ENCODE assay signal across 22 cellular contexts in genomic region chr3:188090626-188091309, GRCh38.
DNase-seq lines count a peak whose midpoint lies in the region; ATAC-seq and TF ChIP-seq lines count a peak whose summit lies in the region.
"Had no signal": no experiment of that assay in that cellular context is flagged by ENCODE, and none has a peak within 500 bp of the region (broad histone marks: within the 10 kb centered on the region; RNA-seq: fewer than 3 reads in every experiment).

No MANE protein-coding gene starts in this region.

- H3K27ac ChIP-seq in GM23338 (ENCODE audit: low read depth) (no peak overlapping the region), A673 (ENCODE audit: low read depth, low read length, poor library complexity, severe bottlenecking) (no peak overlapping the region)
- H3K27ac ChIP-seq: ascending aorta, heart left ventricle, left lung, transverse colon had no signal

- no peaks in the 10 kb centered on the region for H3K36me3 Mint-ChIP-seq in GM23338 (ENCODE audit: low read depth)
- H3K36me3 Mint-ChIP-seq: activated naive CD4-positive, alpha-beta T cell treated with anti-CD3 and anti-CD28 coated beads, Interleukin-2, amount 50 U/mL, for 24 hours; stimulated activated memory B cell treated with anti-CD40 and anti-IgM and Interleukin-4, amounts not matched to agents 10 μg/mL and 1 μg/mL and 100 μg/mL, for 72 hours had no signal

- H4K20me1 ChIP-seq in GM23338 (replicated peaks; ENCODE audit: insufficient read depth): no peaks in the 10 kb centered on the region

- intact Hi-C loops in A673 (cut with micrococcal nuclease; ENCODE audit: unreplicated experiment): no loop called here

- H3K4me3 ChIP-seq in GM23338 (no peak overlapping the region), A673 (ENCODE audit: low read depth, low read length, poor library complexity, severe bottlenecking) (no peak overlapping the region)
- H3K4me3 ChIP-seq: ascending aorta, heart left ventricle, left lung, transverse colon had no signal

- no peaks in the 10 kb centered on the region for H3K79me2 ChIP-seq in GM23338 (replicated peaks; ENCODE audit: insufficient read depth)

- ATAC-seq in GM23338: no peak
- no peak for ATAC-seq in HG03378 (IDR thresholded peaks at IDR 0.05; ENCODE audit: unreplicated experiment)
- ATAC-seq in HG02798 (IDR thresholded peaks at IDR 0.05; ENCODE audit: poor library complexity, unreplicated experiment): no peak
- ATAC-seq: activated CD4-positive, alpha-beta T cell treated with anti-CD3 and anti-CD28 coated beads for 36 hours; left lung; stimulated activated memory B cell treated with anti-CD40 and anti-IgM and Interleukin-4, amounts not matched to agents 10 μg/mL and 1 μg/mL and 100 μg/mL, for 72 hours had no signal

- DNase-seq in GM23338 (ENCODE audit: low spot score): no peak
- DNase-seq in NCI-H1105 treated with DMSO at 0.1 percent for 48 hours (lab: John Stamatoyannopoulos, UW): peak; percentile 64
- peak; percentile 23 for DNase-seq in NCI-H510A (lab: John Stamatoyannopoulos, UW)
- peak; percentile 85 for DNase-seq in left kidney (ENCODE audit: low read depth, low spot score)
- DNase-seq in A673 (ENCODE audit: low spot score): no peak
- DNase-seq: activated CD4-positive, alpha-beta T cell treated with anti-CD3 and anti-CD28 coated beads for 36 hours; activated T-cell treated with anti-CD3 and anti-CD28 coated beads, Interleukin-2, amount 50 U/mL, for 48 hours; AML-193; central memory CD4-positive, alpha-beta T cell; EL; heart left ventricle; IMR-90; left lung; NCI-H2171 treated with DMSO at 0.1 percent for 48 hours; posterior cingulate gyrus; stimulated activated CD4-positive, alpha-beta T cell treated with anti-CD3 and anti-CD28 coated beads, Interleukin-1b, Interleukin-23, amount 100 ng/mL, for 48 hours; transverse colon had no signal

- H3K4me1 ChIP-seq in GM23338 (ENCODE audit: insufficient read depth): no peaks in the 10 kb centered on the region
- no peaks in the 10 kb centered on the region for H3K4me1 ChIP-seq in A673 (ENCODE audit: insufficient read depth, low read length, poor library complexity, severe bottlenecking)
- H3K4me1 ChIP-seq: ascending aorta, transverse colon had no signal

- H3K36me3 ChIP-seq in GM23338 (ENCODE audit: insufficient read depth): no peaks in the 10 kb centered on the region
- no peaks in the 10 kb centered on the region for H3K36me3 ChIP-seq in A673 (ENCODE audit: insufficient read depth, low read length, poor library complexity, severe bottlenecking)
- H3K36me3 ChIP-seq: ascending aorta, heart left ventricle, left lung, transverse colon had no signal

- no peaks in the 10 kb centered on the region for H3K9me3 Mint-ChIP-seq in GM23338
- H3K9me3 Mint-ChIP-seq: activated naive CD4-positive, alpha-beta T cell treated with anti-CD3 and anti-CD28 coated beads, Interleukin-2, amount 50 U/mL, for 24 hours; stimulated activated memory B cell treated with anti-CD40 and anti-IgM and Interleukin-4, amounts not matched to agents 10 μg/mL and 1 μg/mL and 100 μg/mL, for 72 hours had no signal

- TF ChIP-seq CTCF in GM23338 (conservative IDR thresholded peaks at IDR 0.05; ENCODE audit: low read depth in 2 of 2) (no peak), A673 (conservative IDR thresholded peaks at IDR 0.05; ENCODE audit: low read depth, low read length) (no peak)

- POLR2A ChIA-PET in A673 (lab: Charles Lee; ENCODE audit: low non-redundant PET): no interaction called here

- H3K4me2 ChIP-seq in GM23338: no peak overlapping the region

- H3K4me1 Mint-ChIP-seq in GM23338: peaks cover 8% of the 10 kb centered on the region
- H3K4me1 Mint-ChIP-seq: activated naive CD4-positive, alpha-beta T cell treated with anti-CD3 and anti-CD28 coated beads, Interleukin-2, amount 50 U/mL, for 24 hours had no signal

- H3F3A ChIP-seq in GM23338 (replicated peaks; ENCODE audit: low read depth): no peaks in the 10 kb centered on the region

- no peak overlapping the region for H3K4me3 Mint-ChIP-seq in GM23338
- H3K4me3 Mint-ChIP-seq: activated CD4-positive, alpha-beta T cell treated with anti-CD3 and anti-CD28 coated beads for 36 hours; activated naive CD4-positive, alpha-beta T cell treated with anti-CD3 and anti-CD28 coated beads, Interleukin-2, amount 50 U/mL, for 24 hours; stimulated activated memory B cell treated with anti-CD40 and anti-IgM and Interleukin-4, amounts not matched to agents 10 μg/mL and 1 μg/mL and 100 μg/mL, for 72 hours had no signal

- H3K9me2 ChIP-seq in GM23338 (ENCODE audit: insufficient read depth): no peaks in the 10 kb centered on the region

- H3K27me3 Mint-ChIP-seq in GM23338 (ENCODE audit: insufficient read depth, low read depth, poor library complexity): peaks cover 4% of the 10 kb centered on the region
- H3K27me3 Mint-ChIP-seq: activated CD4-positive, alpha-beta T cell treated with anti-CD3 and anti-CD28 coated beads for 36 hours; activated naive CD4-positive, alpha-beta T cell treated with anti-CD3 and anti-CD28 coated beads, Interleukin-2, amount 50 U/mL, for 24 hours; stimulated activated memory B cell treated with anti-CD40 and anti-IgM and Interleukin-4, amounts not matched to agents 10 μg/mL and 1 μg/mL and 100 μg/mL, for 72 hours had no signal

- H3K9me3 ChIP-seq in A673 (ENCODE audit: low read depth, low read length, poor library complexity, severe bottlenecking): no peaks in the 10 kb centered on the region
- H3K9me3 ChIP-seq: ascending aorta, heart left ventricle, left lung, transverse colon had no signal

- H2AFZ ChIP-seq in GM23338: no peak overlapping the region

- BruUV-seq in A673 (replicated peaks; lab: Mats Ljungman, UMichigan): no TSS peak

- H3K27ac Mint-ChIP-seq in GM23338: peak overlapping the region; percentile 9; the same call in 1 of the 2 replicates
- H3K27ac Mint-ChIP-seq: activated CD4-positive, alpha-beta T cell treated with anti-CD3 and anti-CD28 coated beads for 36 hours; activated naive CD4-positive, alpha-beta T cell treated with anti-CD3 and anti-CD28 coated beads, Interleukin-2, amount 50 U/mL, for 24 hours; stimulated activated memory B cell treated with anti-CD40 and anti-IgM and Interleukin-4, amounts not matched to agents 10 μg/mL and 1 μg/mL and 100 μg/mL, for 72 hours had no signal

- CTCF ChIA-PET in A673 (lab: Charles Lee): no interaction called here

- no peaks in the 10 kb centered on the region for H3K27me3 ChIP-seq in GM23338 (ENCODE audit: insufficient read depth)
- no peaks in the 10 kb centered on the region for H3K27me3 ChIP-seq in A673 (replicated peaks; ENCODE audit: insufficient read depth, low read depth, low read length, poor library complexity)
- H3K27me3 ChIP-seq: ascending aorta, heart left ventricle, left lung, transverse colon had no signal

TF ChIP-seq in GM23338, 12 proteins besides CTCF, POLR2A, EP300 and RAD21 (continues in another document):
- TF ChIP-seq, protein P1, sequence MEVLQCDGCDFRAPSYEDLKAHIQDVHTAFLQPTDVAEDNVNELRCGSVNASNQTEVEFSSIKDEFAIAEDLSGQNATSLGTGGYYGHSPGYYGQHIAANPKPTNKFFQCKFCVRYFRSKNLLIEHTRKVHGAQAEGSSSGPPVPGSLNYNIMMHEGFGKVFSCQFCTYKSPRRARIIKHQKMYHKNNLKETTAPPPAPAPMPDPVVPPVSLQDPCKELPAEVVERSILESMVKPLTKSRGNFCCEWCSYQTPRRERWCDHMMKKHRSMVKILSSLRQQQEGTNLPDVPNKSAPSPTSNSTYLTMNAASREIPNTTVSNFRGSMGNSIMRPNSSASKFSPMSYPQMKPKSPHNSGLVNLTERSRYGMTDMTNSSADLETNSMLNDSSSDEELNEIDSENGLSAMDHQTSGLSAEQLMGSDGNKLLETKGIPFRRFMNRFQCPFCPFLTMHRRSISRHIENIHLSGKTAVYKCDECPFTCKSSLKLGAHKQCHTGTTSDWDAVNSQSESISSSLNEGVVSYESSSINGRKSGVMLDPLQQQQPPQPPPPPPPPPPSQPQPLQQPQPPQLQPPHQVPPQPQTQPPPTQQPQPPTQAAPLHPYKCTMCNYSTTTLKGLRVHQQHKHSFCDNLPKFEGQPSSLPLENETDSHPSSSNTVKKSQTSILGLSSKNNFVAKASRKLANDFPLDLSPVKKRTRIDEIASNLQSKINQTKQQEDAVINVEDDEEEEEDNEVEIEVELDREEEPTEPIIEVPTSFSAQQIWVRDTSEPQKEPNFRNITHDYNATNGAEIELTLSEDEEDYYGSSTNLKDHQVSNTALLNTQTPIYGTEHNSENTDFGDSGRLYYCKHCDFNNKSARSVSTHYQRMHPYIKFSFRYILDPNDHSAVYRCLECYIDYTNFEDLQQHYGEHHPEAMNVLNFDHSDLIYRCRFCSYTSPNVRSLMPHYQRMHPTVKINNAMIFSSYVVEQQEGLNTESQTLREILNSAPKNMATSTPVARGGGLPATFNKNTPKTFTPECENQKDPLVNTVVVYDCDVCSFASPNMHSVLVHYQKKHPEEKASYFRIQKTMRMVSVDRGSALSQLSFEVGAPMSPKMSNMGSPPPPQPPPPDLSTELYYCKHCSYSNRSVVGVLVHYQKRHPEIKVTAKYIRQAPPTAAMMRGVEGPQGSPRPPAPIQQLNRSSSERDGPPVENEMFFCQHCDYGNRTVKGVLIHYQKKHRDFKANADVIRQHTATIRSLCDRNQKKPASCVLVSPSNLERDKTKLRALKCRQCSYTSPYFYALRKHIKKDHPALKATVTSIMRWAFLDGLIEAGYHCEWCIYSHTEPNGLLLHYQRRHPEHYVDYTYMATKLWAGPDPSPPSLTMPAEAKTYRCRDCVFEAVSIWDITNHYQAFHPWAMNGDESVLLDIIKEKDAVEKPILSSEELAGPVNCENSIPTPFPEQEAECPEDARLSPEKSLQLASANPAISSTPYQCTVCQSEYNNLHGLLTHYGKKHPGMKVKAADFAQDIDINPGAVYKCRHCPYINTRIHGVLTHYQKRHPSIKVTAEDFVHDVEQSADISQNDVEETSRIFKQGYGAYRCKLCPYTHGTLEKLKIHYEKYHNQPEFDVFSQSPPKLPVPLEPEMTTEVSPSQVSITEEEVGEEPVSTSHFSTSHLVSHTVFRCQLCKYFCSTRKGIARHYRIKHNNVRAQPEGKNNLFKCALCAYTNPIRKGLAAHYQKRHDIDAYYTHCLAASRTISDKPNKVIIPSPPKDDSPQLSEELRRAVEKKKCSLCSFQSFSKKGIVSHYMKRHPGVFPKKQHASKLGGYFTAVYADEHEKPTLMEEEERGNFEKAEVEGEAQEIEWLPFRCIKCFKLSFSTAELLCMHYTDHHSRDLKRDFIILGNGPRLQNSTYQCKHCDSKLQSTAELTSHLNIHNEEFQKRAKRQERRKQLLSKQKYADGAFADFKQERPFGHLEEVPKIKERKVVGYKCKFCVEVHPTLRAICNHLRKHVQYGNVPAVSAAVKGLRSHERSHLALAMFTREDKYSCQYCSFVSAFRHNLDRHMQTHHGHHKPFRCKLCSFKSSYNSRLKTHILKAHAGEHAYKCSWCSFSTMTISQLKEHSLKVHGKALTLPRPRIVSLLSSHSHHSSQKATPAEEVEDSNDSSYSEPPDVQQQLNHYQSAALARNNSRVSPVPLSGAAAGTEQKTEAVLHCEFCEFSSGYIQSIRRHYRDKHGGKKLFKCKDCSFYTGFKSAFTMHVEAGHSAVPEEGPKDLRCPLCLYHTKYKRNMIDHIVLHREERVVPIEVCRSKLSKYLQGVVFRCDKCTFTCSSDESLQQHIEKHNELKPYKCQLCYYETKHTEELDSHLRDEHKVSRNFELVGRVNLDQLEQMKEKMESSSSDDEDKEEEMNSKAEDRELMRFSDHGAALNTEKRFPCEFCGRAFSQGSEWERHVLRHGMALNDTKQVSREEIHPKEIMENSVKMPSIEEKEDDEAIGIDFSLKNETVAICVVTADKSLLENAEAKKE (CRISPR knock-in tag; IDR thresholded peaks at IDR 0.05): no peak

Comparison
In these comparisons a context has a peak if more than half of its experiments do, and no peak if none do; other contexts are left out.
1. DNase-seq: peak in NCI-H1105 treated with DMSO at 0.1 percent for 48 hours (single experiment), NCI-H510A (single experiment) and left kidney (single experiment); none in GM23338 (single experiment) and A673 (single experiment).